9 cellular contexts compared by ENCODE assay signal in genomic region chr5:114223866-114224265, GRCh38.
DNase-seq lines count a peak whose midpoint lies in the region; ATAC-seq and TF ChIP-seq lines count a peak whose summit lies in the region.
"Had no signal": no experiment of that assay in that cellular context is flagged by ENCODE, and none has a peak within 500 bp of the region (broad histone marks: within the 10 kb centered on the region; RNA-seq: fewer than 3 reads in every experiment).

No MANE protein-coding gene starts in this region.

- H3K27ac ChIP-seq in C4-2B = no peak overlapping the region

- intact Hi-C loops in Right ventricle myocardium superior (cut with DNase I) = no loop called here

- ATAC-seq in GM19438 (IDR thresholded peaks at IDR 0.05; ENCODE audit: low read depth, unreplicated experiment) (peak; percentile 81), Right ventricle myocardium superior (ENCODE audit: poor library complexity) (no peak)

- TF ChIP-seq CTCF in C4-2B (conservative IDR thresholded peaks at IDR 0.05) = peak; percentile 81
- 0 out of 2 replicates have a peak, but pooled peaks have one; percentile 5 for TF ChIP-seq CTCF in LNCaP clone FGC (IDR thresholded peaks at IDR 0.05; ENCODE audit: control insufficient read depth, extremely low read depth, insufficient read depth)
- TF ChIP-seq CTCF in epithelial cell of proximal tubule (conservative IDR thresholded peaks at IDR 0.05; ENCODE audit: low read depth, low read length) = peak; percentile 42

- H3K4me3 ChIP-seq in LNCaP clone FGC (ENCODE audit: low read depth, low read length) = no peak overlapping the region
- H3K4me3 ChIP-seq in epithelial cell of proximal tubule (ENCODE audit: low read depth, low read length) = no peak overlapping the region
- H3K4me3 ChIP-seq: HAP-1 had no signal

- DNase-seq in LNCaP clone FGC (ENCODE audit: low read depth) = no peak
- DNase-seq in epithelial cell of proximal tubule (ENCODE audit: low read depth) = no peak
- DNase-seq in activated gamma-delta T cell treated with Interleukin-2 at 50 U/mL for 16 hours = no peak
- no peak for DNase-seq in dedifferentiated amniotic fluid mesenchymal stem cell (ENCODE audit: extremely low spot score)
- DNase-seq in Right ventricle myocardium superior = no peak
- no peak for DNase-seq in NCI-H2227 (lab: John Stamatoyannopoulos, UW; ENCODE audit: unreplicated experiment)

Comparison
In these comparisons a context has a peak if more than half of its experiments do, and no peak if none do; other contexts are left out.
1. CTCF ChIP-seq: peak in every context shown above with its lines; median percentile 81 in C4-2B; 42 in epithelial cell of proximal tubule; 5 in LNCaP clone FGC.